Comparison of ENCODE assay signal across 7 cellular contexts in genomic region chr11:11171854-11172253, GRCh38.
DNase-seq lines count a peak whose midpoint lies in the region; ATAC-seq and TF ChIP-seq lines count a peak whose summit lies in the region.

No MANE protein-coding gene starts in this region.

- no peaks in the 10 kb centered on the region for H3K9me3 Mint-ChIP-seq in osteocyte (ENCODE audit: unreplicated experiment)
- H3K9me3 Mint-ChIP-seq in endothelial cell (ENCODE audit: unreplicated experiment) = no peaks in the 10 kb centered on the region

- no peak for TF ChIP-seq POLR2A in stomach (IDR thresholded peaks at IDR 0.05)

- no peak overlapping the region for H3K4me3 Mint-ChIP-seq in osteocyte (ENCODE audit: unreplicated experiment)
- H3K4me3 Mint-ChIP-seq in endothelial cell (ENCODE audit: unreplicated experiment) = no peak overlapping the region

- no peaks in the 10 kb centered on the region for H3K27me3 ChIP-seq in stomach

- no peak overlapping the region for H3K4me3 ChIP-seq in stomach

- no peak for TF ChIP-seq EP300 in stomach (IDR thresholded peaks at IDR 0.05)

- no peaks in the 10 kb centered on the region for H3K36me3 ChIP-seq in stomach

- H3K4me1 Mint-ChIP-seq in osteocyte (ENCODE audit: unreplicated experiment) (peaks cover 51% of the 10 kb centered on the region), endothelial cell (ENCODE audit: unreplicated experiment) (peaks cover 11% of the 10 kb centered on the region)

- H3K27me3 Mint-ChIP-seq in osteocyte (ENCODE audit: unreplicated experiment) = no peaks in the 10 kb centered on the region
- H3K27me3 Mint-ChIP-seq in endothelial cell (ENCODE audit: unreplicated experiment) = peaks cover 2% of the 10 kb centered on the region

- peaks cover 0 to 12% (median 3%) of the 10 kb centered on the region in 4 donors for H3K4me1 ChIP-seq in stomach

- TF ChIP-seq CTCF in osteocyte (IDR thresholded peaks at IDR 0.05) = no peak
- no peak for TF ChIP-seq CTCF in stomach (IDR thresholded peaks at IDR 0.05)
- TF ChIP-seq CTCF in endothelial cell (IDR thresholded peaks at IDR 0.05; ENCODE audit: unreplicated experiment) = no peak

- no peaks in the 10 kb centered on the region for H3K9me3 ChIP-seq in stomach

- DNase-seq in NCI-H2171 treated with DMSO at 0.1 percent for 48 hours (lab: John Stamatoyannopoulos, UW) (peak; percentile 67), osteocyte (ENCODE audit: extremely low spot score, unreplicated experiment) (no peak), stomach (no peak), endothelial cell (ENCODE audit: low spot score) (no peak), left colon (no peak)

- intact Hi-C loops in stomach (cut with DNase I; ENCODE audit: low total_unique reads) (loop anchor here (10.0 kb wide), 1 partner anchor 173 kb away; no protein-coding TSS in a partner anchor), left colon (cut with DNase I, micrococcal nuclease) (no loop called here)

- ATAC-seq in GM18907 (IDR thresholded peaks at IDR 0.05; ENCODE audit: unreplicated experiment) (peak; percentile 78), HG02571 (IDR thresholded peaks at IDR 0.05; ENCODE audit: unreplicated experiment) (peak; percentile 75), left colon (no peak)

- no peaks in the 10 kb centered on the region for H3K36me3 Mint-ChIP-seq in osteocyte (ENCODE audit: unreplicated experiment)
- no peaks in the 10 kb centered on the region for H3K36me3 Mint-ChIP-seq in endothelial cell (ENCODE audit: low read depth, unreplicated experiment)

- peak overlapping the region; percentile 74 for H3K27ac Mint-ChIP-seq in osteocyte (ENCODE audit: unreplicated experiment)
- H3K27ac Mint-ChIP-seq in endothelial cell (ENCODE audit: unreplicated experiment) = no peak overlapping the region

- peak overlapping the region in 1 of 5 donors; percentile 36 for H3K27ac ChIP-seq in stomach

- WGBS in stomach, 5 donors = 73 to 91% (median 80%) methylated on average over 1 of the region's 1 CpG
